ENCODE assay signal across 23 cellular contexts in the genomic region with DNA sequence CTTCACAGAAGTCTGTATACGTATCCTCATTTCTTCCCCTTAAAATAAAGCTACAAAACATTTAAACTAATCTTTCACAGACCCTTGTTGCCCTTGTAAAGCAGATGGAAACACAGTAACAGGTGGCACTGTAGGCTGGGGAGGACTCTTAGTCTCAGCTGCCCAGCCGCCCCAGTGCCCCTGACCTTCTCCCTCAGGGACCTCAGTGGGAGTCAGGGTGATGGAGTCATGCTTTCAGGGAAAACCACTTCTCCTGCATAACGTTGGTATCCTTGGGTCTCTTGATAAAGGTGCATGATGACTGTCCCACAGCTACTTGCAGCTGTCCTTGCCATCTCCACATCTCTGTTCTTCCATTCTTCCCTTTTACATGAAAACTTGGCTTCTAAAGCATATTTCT.
DNase-seq lines count a peak whose midpoint lies in the region; ATAC-seq, FAIRE-seq and TF ChIP-seq lines count a peak whose summit lies in the region.
"Had no signal": no experiment of that assay in that cellular context is flagged by ENCODE, and none has a peak within 500 bp of the region (broad histone marks: within the 10 kb centered on the region; RNA-seq: fewer than 3 reads in every experiment).

No MANE protein-coding gene starts in this region.

- no peaks in the 10 kb centered on the region for H3K36me3 Mint-ChIP-seq in nephron progenitor cell (ENCODE audit: low read depth)

- no peak overlapping the region for H2BK20ac ChIP-seq in H1 (ENCODE audit: low read length)

- TF ChIP-seq CTCF in H1 (IDR thresholded peaks at IDR 0.05; ENCODE audit: control extremely low read depth in 1 of 3, insufficient read depth in 1 of 3, low read depth in 1 of 3, low read length in 3 of 3): no peak
- TF ChIP-seq CTCF in nephron progenitor cell (IDR thresholded peaks at IDR 0.05): no peak
- no peak for TF ChIP-seq CTCF in ovary (IDR thresholded peaks at IDR 0.05)
- no peak for TF ChIP-seq CTCF in left ventricle myocardium inferior (IDR thresholded peaks at IDR 0.05; ENCODE audit: borderline replicate concordance)

- H3K9me3 Mint-ChIP-seq in nephron progenitor cell: no peaks in the 10 kb centered on the region

- POLR2A ChIA-PET in H1 (lab: Charles Lee; ENCODE audit: partially characterized antibody): no interaction called here

- H3K18ac ChIP-seq in H1 (ENCODE audit: extremely low read depth, low read length): no peak overlapping the region

- no peak overlapping the region for H2AFZ ChIP-seq in H1 (ENCODE audit: low read length)
- H2AFZ ChIP-seq: PC-9 had no signal

- H3K27me3 Mint-ChIP-seq in nephron progenitor cell (ENCODE audit: low read depth, poor library complexity): no peaks in the 10 kb centered on the region
- H3K27me3 Mint-ChIP-seq: B cell had no signal

- peaks cover 0 to 7% (median 3%) of the 10 kb centered on the region in 4 experiments; a peak in 4 of 7 replicates for H3K4me1 ChIP-seq in H1 (replicated peaks in 1 of 4; ENCODE audit: control insufficient read depth in 3 of 4, insufficient read depth in 4 of 4, low read length in 3 of 4)
- H3K4me1 ChIP-seq in ovary (ENCODE audit: insufficient read depth): no peaks in the 10 kb centered on the region
- H3K4me1 ChIP-seq in left ventricle myocardium inferior: no peaks in the 10 kb centered on the region

- no peak overlapping the region for H3K4ac ChIP-seq in H1 (replicated peaks; ENCODE audit: insufficient read length, low read depth, low read length)

- intact Hi-C loops in ovary (cut with DNase I): no loop called here
- intact Hi-C loops in left ventricle myocardium inferior (cut with micrococcal nuclease): no loop called here

- no peaks in the 10 kb centered on the region for H4K20me1 ChIP-seq in H1 (replicated peaks in 1 of 2; ENCODE audit: control insufficient read depth in 1 of 2, insufficient read depth in 2 of 2, low read length in 2 of 2)

- H3K4me3 Mint-ChIP-seq in nephron progenitor cell: peak overlapping the region; percentile 16
- H3K4me3 Mint-ChIP-seq: B cell, CD14-positive monocyte had no signal

- DNase-seq in NCI-H524 (lab: John Stamatoyannopoulos, UW) (peak; percentile 34 to 64), NCI-H524 treated with DMSO at 0.1 percent for 48 hours (lab: John Stamatoyannopoulos, UW) (no peak), H1 (ENCODE audit: low read depth in 1 of 2, low spot score in 2 of 2) (no peak), nephron progenitor cell (no peak), ovary (no peak), left ventricle myocardium inferior (no peak)
- DNase-seq: EL, GF-D8, KBM-7, NCI-H1092, NCI-H1436, NCI-H2029, NCI-H526 treated with DMSO at 0.1 percent for 48 hours, RPMI8226, SHP77, SK-N-SH had no signal

- no peak for TF ChIP-seq POLR2A in H1 (IDR thresholded peaks at IDR 0.05; ENCODE audit: control extremely low read depth in 1 of 2, low read depth in 2 of 2, low read length in 2 of 2)
- TF ChIP-seq POLR2A in ovary (IDR thresholded peaks at IDR 0.05): no peak

- H2AK5ac ChIP-seq in H1 (ENCODE audit: low read depth, low read length): no peak overlapping the region

- no peak overlapping the region for H4K91ac ChIP-seq in H1 (replicated peaks; ENCODE audit: insufficient read length, low read length)

- H3K27me3 ChIP-seq in H1 (replicated peaks in 1 of 4; ENCODE audit: control insufficient read depth in 3 of 4, extremely low read depth in 1 of 4, insufficient read depth in 3 of 4, low read length in 3 of 4): no peaks in the 10 kb centered on the region
- no peaks in the 10 kb centered on the region for H3K27me3 ChIP-seq in ovary
- no peaks in the 10 kb centered on the region for H3K27me3 ChIP-seq in left ventricle myocardium inferior (ENCODE audit: low read depth)

- H3K36me3 ChIP-seq in H1 (ENCODE audit: control insufficient read depth in 2 of 4, insufficient read depth in 4 of 4, low read length in 3 of 4) (no peaks in the 10 kb centered on the region), ovary (no peaks in the 10 kb centered on the region), left ventricle myocardium inferior (no peaks in the 10 kb centered on the region)

- TF ChIP-seq EP300 in H1 (IDR thresholded peaks at IDR 0.05; ENCODE audit: borderline replicate concordance in 1 of 2, low read depth in 2 of 2, low read length in 2 of 2) (no peak), ovary (IDR thresholded peaks at IDR 0.05) (no peak)

- WGBS in H1 (ENCODE audit: extremely low coverage in 1 of 2, insufficient coverage in 1 of 2, insufficient read length in 1 of 2, insufficient replicate concordance in 2 of 2, low coverage in 1 of 2, low lambda C conversion rate in 2 of 2, missing lambda C conversion rate in 1 of 2), 2 experiments: 70% methylated on average over 3 of the region's 3 CpGs; no CpG with 5 or more reads in 1 of the 2 experiments
- 51 to 58% (median 57%) methylated on average over 3 of the region's 3 CpGs for WGBS in ovary, 3 donors

- H2BK120ac ChIP-seq in H1 (replicated peaks; ENCODE audit: low read depth, low read length): no peak overlapping the region

- CTCF ChIA-PET in H1 (lab: Charles Lee; ENCODE audit: partially characterized antibody): interaction anchor here (1.0 kb wide), 1 partner anchor 8 kb away, joined by 4 read pairs; no protein-coding TSS in a partner anchor

- no peaks in the 10 kb centered on the region; the same call in 1 of the 2 replicates for H3K79me1 ChIP-seq in H1 (ENCODE audit: low read depth, low read length)

- peak overlapping the region; percentile 73 for H3K27ac Mint-ChIP-seq in nephron progenitor cell
- H3K27ac Mint-ChIP-seq: B cell, CD14-positive monocyte had no signal

- H4K8ac ChIP-seq in H1 (ENCODE audit: extremely low read depth, insufficient read depth, low read length): no peak overlapping the region

- no peak overlapping the region for H2BK15ac ChIP-seq in H1 (ENCODE audit: low read length)

- H2BK12ac ChIP-seq in H1 (ENCODE audit: low read depth, low read length): no peak overlapping the region

- peak overlapping the region; percentile 14; the same call in 1 of the 2 replicates for H2BK5ac ChIP-seq in H1 (ENCODE audit: low read depth, low read length)

- no peaks in the 10 kb centered on the region for H3K79me2 ChIP-seq in H1 (ENCODE audit: control insufficient read depth in 1 of 2, insufficient read depth in 2 of 2, low read length in 2 of 2)

- H3K23ac ChIP-seq in H1 (ENCODE audit: insufficient read length): no peak overlapping the region

- no peak for TF ChIP-seq RAD21 in H1 (IDR thresholded peaks at IDR 0.05 in 1 of 2, conservative IDR thresholded peaks at IDR 0.05 in 1 of 2; ENCODE audit: low read depth in 2 of 2, low read length in 2 of 2)

- H3K9me3 ChIP-seq in H1 (ENCODE audit: insufficient read depth in 2 of 2, low read depth in 1 of 2, low read length in 1 of 2) (no peaks in the 10 kb centered on the region), ovary (no peaks in the 10 kb centered on the region), left ventricle myocardium inferior (replicated peaks) (no peaks in the 10 kb centered on the region)
- H3K9me3 ChIP-seq: SK-N-SH had no signal

- H4K5ac ChIP-seq in H1 (ENCODE audit: insufficient read length, low read depth, low read length): no peak overlapping the region

- H3K56ac ChIP-seq in H1 (replicated peaks; ENCODE audit: insufficient read length, low read depth, low read length): no peak overlapping the region

- peaks cover 42% of the 10 kb centered on the region for H3K4me1 Mint-ChIP-seq in nephron progenitor cell
- H3K4me1 Mint-ChIP-seq: B cell, CD14-positive monocyte had no signal

- H3K9ac ChIP-seq in H1 (replicated peaks in 1 of 4; ENCODE audit: extremely low read depth in 1 of 4, low read depth in 3 of 4, low read length in 3 of 4): no peak overlapping the region
- H3K9ac ChIP-seq: SK-N-SH had no signal

- ATAC-seq in GM21390 (IDR thresholded peaks at IDR 0.05; ENCODE audit: unreplicated experiment): no peak

- H3K4me3 ChIP-seq in H1 (ENCODE audit: extremely low read depth in 1 of 4, insufficient read depth in 2 of 4, low read depth in 3 of 4, low read length in 4 of 4) (no peak overlapping the region), ovary (no peak overlapping the region), left ventricle myocardium inferior (no peak overlapping the region)
- H3K4me3 ChIP-seq: PC-9 had no signal

- H3K27ac ChIP-seq in H1 (ENCODE audit: low read depth, low read length) (no peak overlapping the region), ovary (no peak overlapping the region), left ventricle myocardium inferior (replicated peaks) (no peak overlapping the region)
- H3K27ac ChIP-seq: PC-9 had no signal

- no peak overlapping the region for H3K4me2 ChIP-seq in H1 (ENCODE audit: insufficient read depth in 1 of 2, low read depth in 2 of 2, low read length in 2 of 2)
- H3K4me2 ChIP-seq: PC-9, SK-N-SH had no signal

- no peaks in the 10 kb centered on the region for H3K23me2 ChIP-seq in H1 (ENCODE audit: low read depth, low read length)

- no peak for FAIRE-seq in H1 (lab: Jason Lieb, UNC)
- FAIRE-seq: A204.1, GM19239, H54 had no signal

- H3K14ac ChIP-seq in H1 (ENCODE audit: insufficient read length): no peak overlapping the region

TF ChIP-seq in H1, 55 proteins besides CTCF, POLR2A, EP300 and RAD21:
- TF ChIP-seq, protein P1, sequence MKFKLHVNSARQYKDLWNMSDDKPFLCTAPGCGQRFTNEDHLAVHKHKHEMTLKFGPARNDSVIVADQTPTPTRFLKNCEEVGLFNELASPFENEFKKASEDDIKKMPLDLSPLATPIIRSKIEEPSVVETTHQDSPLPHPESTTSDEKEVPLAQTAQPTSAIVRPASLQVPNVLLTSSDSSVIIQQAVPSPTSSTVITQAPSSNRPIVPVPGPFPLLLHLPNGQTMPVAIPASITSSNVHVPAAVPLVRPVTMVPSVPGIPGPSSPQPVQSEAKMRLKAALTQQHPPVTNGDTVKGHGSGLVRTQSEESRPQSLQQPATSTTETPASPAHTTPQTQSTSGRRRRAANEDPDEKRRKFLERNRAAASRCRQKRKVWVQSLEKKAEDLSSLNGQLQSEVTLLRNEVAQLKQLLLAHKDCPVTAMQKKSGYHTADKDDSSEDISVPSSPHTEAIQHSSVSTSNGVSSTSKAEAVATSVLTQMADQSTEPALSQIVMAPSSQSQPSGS (IDR thresholded peaks at IDR 0.05; ENCODE audit: low read length): no peak
- no peak for TF ChIP-seq SIN3A (conservative IDR thresholded peaks at IDR 0.05 in 1 of 2, IDR thresholded peaks at IDR 0.05 in 1 of 2; ENCODE audit: low read depth in 1 of 2, low read length in 2 of 2)
- no peak for TF ChIP-seq YY1 (IDR thresholded peaks at IDR 0.05; ENCODE audit: low read depth, low read length)
- TF ChIP-seq, protein P2, sequence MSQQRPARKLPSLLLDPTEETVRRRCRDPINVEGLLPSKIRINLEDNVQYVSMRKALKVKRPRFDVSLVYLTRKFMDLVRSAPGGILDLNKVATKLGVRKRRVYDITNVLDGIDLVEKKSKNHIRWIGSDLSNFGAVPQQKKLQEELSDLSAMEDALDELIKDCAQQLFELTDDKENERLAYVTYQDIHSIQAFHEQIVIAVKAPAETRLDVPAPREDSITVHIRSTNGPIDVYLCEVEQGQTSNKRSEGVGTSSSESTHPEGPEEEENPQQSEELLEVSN (IDR thresholded peaks at IDR 0.05): no peak
- no peak for TF ChIP-seq TAF1 (IDR thresholded peaks at IDR 0.05; ENCODE audit: low read depth, low read length)
- TF ChIP-seq SIX5 (IDR thresholded peaks at IDR 0.05; ENCODE audit: low read depth, low read length): no peak
TF ChIP-seq in H1: peak in this region for 0.

Comparison
In these comparisons a context has a peak if more than half of its experiments do, and no peak if none do; other contexts are left out.
1. DNase-seq: peak in NCI-H524 (2 of 2); none in NCI-H524 treated with DMSO at 0.1 percent for 48 hours (single experiment), H1 (0 of 2), nephron progenitor cell (single experiment), ovary (0 of 5) and left ventricle myocardium inferior (single experiment).